In the genomic region with DNA sequence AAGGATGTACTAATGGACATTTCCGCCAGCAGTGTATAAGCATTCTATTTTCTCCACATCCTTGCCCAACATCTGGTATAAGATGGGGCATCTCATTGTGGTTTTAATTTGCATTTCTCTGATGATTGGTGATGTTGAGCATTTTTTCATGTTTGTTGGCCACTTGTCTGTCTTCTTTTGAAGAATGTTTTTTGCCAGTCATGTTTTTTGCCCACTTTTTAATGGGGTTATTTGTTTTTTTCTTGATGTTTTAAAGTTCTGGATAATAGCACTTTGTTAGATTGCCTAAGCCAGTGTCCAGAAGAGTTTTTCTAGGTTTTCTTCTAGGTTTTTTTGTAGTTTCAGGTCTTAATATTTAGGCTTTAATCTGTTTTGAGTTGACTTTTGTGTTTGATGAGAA, we compare ENCODE assay signal across 2 cellular contexts.
TF ChIP-seq lines count a peak whose summit lies in the region.

No MANE protein-coding gene starts in this region.

TF ChIP-seq in A549, 52 proteins besides CTCF, POLR2A, EP300 and RAD21 (continued from another document):
- no peak for TF ChIP-seq PHF8 (IDR thresholded peaks at IDR 0.05; ENCODE audit: borderline replicate concordance, low read depth)
- TF ChIP-seq, protein P1, sequence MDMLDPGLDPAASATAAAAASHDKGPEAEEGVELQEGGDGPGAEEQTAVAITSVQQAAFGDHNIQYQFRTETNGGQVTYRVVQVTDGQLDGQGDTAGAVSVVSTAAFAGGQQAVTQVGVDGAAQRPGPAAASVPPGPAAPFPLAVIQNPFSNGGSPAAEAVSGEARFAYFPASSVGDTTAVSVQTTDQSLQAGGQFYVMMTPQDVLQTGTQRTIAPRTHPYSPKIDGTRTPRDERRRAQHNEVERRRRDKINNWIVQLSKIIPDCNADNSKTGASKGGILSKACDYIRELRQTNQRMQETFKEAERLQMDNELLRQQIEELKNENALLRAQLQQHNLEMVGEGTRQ (IDR thresholded peaks at IDR 0.05): no peak
- TF ChIP-seq, protein P2, sequence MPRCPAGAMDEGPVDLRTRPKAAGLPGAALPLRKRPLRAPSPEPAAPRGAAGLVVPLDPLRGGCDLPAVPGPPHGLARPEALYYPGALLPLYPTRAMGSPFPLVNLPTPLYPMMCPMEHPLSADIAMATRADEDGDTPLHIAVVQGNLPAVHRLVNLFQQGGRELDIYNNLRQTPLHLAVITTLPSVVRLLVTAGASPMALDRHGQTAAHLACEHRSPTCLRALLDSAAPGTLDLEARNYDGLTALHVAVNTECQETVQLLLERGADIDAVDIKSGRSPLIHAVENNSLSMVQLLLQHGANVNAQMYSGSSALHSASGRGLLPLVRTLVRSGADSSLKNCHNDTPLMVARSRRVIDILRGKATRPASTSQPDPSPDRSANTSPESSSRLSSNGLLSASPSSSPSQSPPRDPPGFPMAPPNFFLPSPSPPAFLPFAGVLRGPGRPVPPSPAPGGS (IDR thresholded peaks at IDR 0.05): no peak
- TF ChIP-seq MAFK (IDR thresholded peaks at IDR 0.05; ENCODE audit: partially characterized antibody): peak; percentile 7

TF ChIP-seq in GM23338, 12 proteins besides CTCF, POLR2A, EP300 and RAD21:
- no peak for TF ChIP-seq ZNF331 (CRISPR knock-in tag; IDR thresholded peaks at IDR 0.05; ENCODE audit: low read depth)
- TF ChIP-seq, protein P3, sequence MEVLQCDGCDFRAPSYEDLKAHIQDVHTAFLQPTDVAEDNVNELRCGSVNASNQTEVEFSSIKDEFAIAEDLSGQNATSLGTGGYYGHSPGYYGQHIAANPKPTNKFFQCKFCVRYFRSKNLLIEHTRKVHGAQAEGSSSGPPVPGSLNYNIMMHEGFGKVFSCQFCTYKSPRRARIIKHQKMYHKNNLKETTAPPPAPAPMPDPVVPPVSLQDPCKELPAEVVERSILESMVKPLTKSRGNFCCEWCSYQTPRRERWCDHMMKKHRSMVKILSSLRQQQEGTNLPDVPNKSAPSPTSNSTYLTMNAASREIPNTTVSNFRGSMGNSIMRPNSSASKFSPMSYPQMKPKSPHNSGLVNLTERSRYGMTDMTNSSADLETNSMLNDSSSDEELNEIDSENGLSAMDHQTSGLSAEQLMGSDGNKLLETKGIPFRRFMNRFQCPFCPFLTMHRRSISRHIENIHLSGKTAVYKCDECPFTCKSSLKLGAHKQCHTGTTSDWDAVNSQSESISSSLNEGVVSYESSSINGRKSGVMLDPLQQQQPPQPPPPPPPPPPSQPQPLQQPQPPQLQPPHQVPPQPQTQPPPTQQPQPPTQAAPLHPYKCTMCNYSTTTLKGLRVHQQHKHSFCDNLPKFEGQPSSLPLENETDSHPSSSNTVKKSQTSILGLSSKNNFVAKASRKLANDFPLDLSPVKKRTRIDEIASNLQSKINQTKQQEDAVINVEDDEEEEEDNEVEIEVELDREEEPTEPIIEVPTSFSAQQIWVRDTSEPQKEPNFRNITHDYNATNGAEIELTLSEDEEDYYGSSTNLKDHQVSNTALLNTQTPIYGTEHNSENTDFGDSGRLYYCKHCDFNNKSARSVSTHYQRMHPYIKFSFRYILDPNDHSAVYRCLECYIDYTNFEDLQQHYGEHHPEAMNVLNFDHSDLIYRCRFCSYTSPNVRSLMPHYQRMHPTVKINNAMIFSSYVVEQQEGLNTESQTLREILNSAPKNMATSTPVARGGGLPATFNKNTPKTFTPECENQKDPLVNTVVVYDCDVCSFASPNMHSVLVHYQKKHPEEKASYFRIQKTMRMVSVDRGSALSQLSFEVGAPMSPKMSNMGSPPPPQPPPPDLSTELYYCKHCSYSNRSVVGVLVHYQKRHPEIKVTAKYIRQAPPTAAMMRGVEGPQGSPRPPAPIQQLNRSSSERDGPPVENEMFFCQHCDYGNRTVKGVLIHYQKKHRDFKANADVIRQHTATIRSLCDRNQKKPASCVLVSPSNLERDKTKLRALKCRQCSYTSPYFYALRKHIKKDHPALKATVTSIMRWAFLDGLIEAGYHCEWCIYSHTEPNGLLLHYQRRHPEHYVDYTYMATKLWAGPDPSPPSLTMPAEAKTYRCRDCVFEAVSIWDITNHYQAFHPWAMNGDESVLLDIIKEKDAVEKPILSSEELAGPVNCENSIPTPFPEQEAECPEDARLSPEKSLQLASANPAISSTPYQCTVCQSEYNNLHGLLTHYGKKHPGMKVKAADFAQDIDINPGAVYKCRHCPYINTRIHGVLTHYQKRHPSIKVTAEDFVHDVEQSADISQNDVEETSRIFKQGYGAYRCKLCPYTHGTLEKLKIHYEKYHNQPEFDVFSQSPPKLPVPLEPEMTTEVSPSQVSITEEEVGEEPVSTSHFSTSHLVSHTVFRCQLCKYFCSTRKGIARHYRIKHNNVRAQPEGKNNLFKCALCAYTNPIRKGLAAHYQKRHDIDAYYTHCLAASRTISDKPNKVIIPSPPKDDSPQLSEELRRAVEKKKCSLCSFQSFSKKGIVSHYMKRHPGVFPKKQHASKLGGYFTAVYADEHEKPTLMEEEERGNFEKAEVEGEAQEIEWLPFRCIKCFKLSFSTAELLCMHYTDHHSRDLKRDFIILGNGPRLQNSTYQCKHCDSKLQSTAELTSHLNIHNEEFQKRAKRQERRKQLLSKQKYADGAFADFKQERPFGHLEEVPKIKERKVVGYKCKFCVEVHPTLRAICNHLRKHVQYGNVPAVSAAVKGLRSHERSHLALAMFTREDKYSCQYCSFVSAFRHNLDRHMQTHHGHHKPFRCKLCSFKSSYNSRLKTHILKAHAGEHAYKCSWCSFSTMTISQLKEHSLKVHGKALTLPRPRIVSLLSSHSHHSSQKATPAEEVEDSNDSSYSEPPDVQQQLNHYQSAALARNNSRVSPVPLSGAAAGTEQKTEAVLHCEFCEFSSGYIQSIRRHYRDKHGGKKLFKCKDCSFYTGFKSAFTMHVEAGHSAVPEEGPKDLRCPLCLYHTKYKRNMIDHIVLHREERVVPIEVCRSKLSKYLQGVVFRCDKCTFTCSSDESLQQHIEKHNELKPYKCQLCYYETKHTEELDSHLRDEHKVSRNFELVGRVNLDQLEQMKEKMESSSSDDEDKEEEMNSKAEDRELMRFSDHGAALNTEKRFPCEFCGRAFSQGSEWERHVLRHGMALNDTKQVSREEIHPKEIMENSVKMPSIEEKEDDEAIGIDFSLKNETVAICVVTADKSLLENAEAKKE (CRISPR knock-in tag; IDR thresholded peaks at IDR 0.05): no peak
- TF ChIP-seq, protein P4, sequence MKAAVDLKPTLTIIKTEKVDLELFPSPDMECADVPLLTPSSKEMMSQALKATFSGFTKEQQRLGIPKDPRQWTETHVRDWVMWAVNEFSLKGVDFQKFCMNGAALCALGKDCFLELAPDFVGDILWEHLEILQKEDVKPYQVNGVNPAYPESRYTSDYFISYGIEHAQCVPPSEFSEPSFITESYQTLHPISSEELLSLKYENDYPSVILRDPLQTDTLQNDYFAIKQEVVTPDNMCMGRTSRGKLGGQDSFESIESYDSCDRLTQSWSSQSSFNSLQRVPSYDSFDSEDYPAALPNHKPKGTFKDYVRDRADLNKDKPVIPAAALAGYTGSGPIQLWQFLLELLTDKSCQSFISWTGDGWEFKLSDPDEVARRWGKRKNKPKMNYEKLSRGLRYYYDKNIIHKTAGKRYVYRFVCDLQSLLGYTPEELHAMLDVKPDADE (IDR thresholded peaks at IDR 0.05): no peak
- TF ChIP-seq EZH2 (IDR thresholded peaks at IDR 0.05; ENCODE audit: low read depth, unreplicated experiment): no peak
- TF ChIP-seq, protein P5, sequence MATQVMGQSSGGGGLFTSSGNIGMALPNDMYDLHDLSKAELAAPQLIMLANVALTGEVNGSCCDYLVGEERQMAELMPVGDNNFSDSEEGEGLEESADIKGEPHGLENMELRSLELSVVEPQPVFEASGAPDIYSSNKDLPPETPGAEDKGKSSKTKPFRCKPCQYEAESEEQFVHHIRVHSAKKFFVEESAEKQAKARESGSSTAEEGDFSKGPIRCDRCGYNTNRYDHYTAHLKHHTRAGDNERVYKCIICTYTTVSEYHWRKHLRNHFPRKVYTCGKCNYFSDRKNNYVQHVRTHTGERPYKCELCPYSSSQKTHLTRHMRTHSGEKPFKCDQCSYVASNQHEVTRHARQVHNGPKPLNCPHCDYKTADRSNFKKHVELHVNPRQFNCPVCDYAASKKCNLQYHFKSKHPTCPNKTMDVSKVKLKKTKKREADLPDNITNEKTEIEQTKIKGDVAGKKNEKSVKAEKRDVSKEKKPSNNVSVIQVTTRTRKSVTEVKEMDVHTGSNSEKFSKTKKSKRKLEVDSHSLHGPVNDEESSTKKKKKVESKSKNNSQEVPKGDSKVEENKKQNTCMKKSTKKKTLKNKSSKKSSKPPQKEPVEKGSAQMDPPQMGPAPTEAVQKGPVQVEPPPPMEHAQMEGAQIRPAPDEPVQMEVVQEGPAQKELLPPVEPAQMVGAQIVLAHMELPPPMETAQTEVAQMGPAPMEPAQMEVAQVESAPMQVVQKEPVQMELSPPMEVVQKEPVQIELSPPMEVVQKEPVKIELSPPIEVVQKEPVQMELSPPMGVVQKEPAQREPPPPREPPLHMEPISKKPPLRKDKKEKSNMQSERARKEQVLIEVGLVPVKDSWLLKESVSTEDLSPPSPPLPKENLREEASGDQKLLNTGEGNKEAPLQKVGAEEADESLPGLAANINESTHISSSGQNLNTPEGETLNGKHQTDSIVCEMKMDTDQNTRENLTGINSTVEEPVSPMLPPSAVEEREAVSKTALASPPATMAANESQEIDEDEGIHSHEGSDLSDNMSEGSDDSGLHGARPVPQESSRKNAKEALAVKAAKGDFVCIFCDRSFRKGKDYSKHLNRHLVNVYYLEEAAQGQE (IDR thresholded peaks at IDR 0.05; ENCODE audit: unreplicated experiment): no peak
- TF ChIP-seq CREB1 (CRISPR knock-in tag; IDR thresholded peaks at IDR 0.05; ENCODE audit: low read depth): no peak
- TF ChIP-seq JUNB (IDR thresholded peaks at IDR 0.05; ENCODE audit: unreplicated experiment): no peak
- TF ChIP-seq POLR2AphosphoS5 (IDR thresholded peaks at IDR 0.05; ENCODE audit: low read depth): no peak
- no peak for TF ChIP-seq ZNF114 (CRISPR knock-in tag; IDR thresholded peaks at IDR 0.05)
- no peak for TF ChIP-seq STAT1 (IDR thresholded peaks at IDR 0.05; ENCODE audit: unreplicated experiment)
- TF ChIP-seq EZH2phosphoT487 (IDR thresholded peaks at IDR 0.05; ENCODE audit: unreplicated experiment): no peak
- no peak for TF ChIP-seq NANOG (IDR thresholded peaks at IDR 0.05; ENCODE audit: borderline replicate concordance)
